In genomic region chr5:157046041-157046440, GRCh38 we compare ENCODE assay signal across 11 cellular contexts. TPM values are rescaled to one million over a fixed set of nuclear protein-coding genes. Genes with fewer than 3 reads are reported as not detected.
A peak's percentile ranks its signal among the peaks of the same experiment; 100 is the strongest.
DNase-seq lines count a peak whose midpoint lies in the region; ATAC-seq and TF ChIP-seq lines count a peak whose summit lies in the region.
"Had no signal": no experiment of that assay in that cellular context is flagged by ENCODE, and none has a peak within 500 bp of the region (broad histone marks: within the 10 kb centered on the region; RNA-seq: fewer than 3 reads in every experiment).

No MANE protein-coding gene starts in this region.

- H3K36me3 ChIP-seq in breast epithelium (no peaks in the 10 kb centered on the region), upper lobe of right lung (no peaks in the 10 kb centered on the region), suprapubic skin (no peaks in the 10 kb centered on the region)

- H3K27me3 ChIP-seq in breast epithelium (no peaks in the 10 kb centered on the region), upper lobe of right lung (no peaks in the 10 kb centered on the region), suprapubic skin (no peaks in the 10 kb centered on the region)

- CTCF ChIA-PET in MCF 10A (lab: Yijun Ruan, JAX): interaction anchor here (0.5 to 2.7 kb wide), 5 partner anchors 16 to 669 kb away, joined by 3 to 6 read pairs (median 5); no protein-coding TSS in a partner anchor

- H3K4me3 ChIP-seq in breast epithelium (no peak overlapping the region), upper lobe of right lung (no peak overlapping the region), suprapubic skin (no peak overlapping the region)
- H3K4me3 ChIP-seq: PC-9 had no signal

- H3K4me1 ChIP-seq in breast epithelium: no peaks in the 10 kb centered on the region
- H3K4me1 ChIP-seq in upper lobe of right lung: no peaks in the 10 kb centered on the region
- H3K4me1 ChIP-seq in suprapubic skin: no peaks in the 10 kb centered on the region

- ATAC-seq in upper lobe of right lung (peak; percentile 47), HG03342 (IDR thresholded peaks at IDR 0.05; ENCODE audit: unreplicated experiment) (no peak)

- no peaks in the 10 kb centered on the region for H3K9me3 Mint-ChIP-seq in MCF 10A (ENCODE audit: unreplicated experiment)
- no peaks in the 10 kb centered on the region for H3K9me3 Mint-ChIP-seq in nephron progenitor cell

- intact Hi-C loops in MCF 10A (cut with micrococcal nuclease): no loop called here
- intact Hi-C loops in breast epithelium (cut with DNase I; ENCODE audit: low total_unique reads): no loop called here
- intact Hi-C loops in upper lobe of right lung (cut with DNase I): no loop called here

- no TSS peak for BruUV-seq in MCF 10A (replicated peaks; lab: Mats Ljungman, UMichigan)

- H3K9me3 ChIP-seq in breast epithelium (no peaks in the 10 kb centered on the region), upper lobe of right lung (no peaks in the 10 kb centered on the region), suprapubic skin (no peaks in the 10 kb centered on the region)

- H3K27me3 Mint-ChIP-seq in MCF 10A (ENCODE audit: insufficient read depth, unreplicated experiment): no peaks in the 10 kb centered on the region
- peaks cover 4% of the 10 kb centered on the region for H3K27me3 Mint-ChIP-seq in nephron progenitor cell (ENCODE audit: low read depth, poor library complexity)
- H3K27me3 Mint-ChIP-seq: activated CD4-positive, alpha-beta T cell treated with anti-CD3 and anti-CD28 coated beads, Interleukin-2, amount 10 ng/mL, durations not matched to agents 7 days and 5 days; CD4-positive, alpha-beta T cell had no signal

- no peak for TF ChIP-seq EP300 in suprapubic skin (IDR thresholded peaks at IDR 0.05)

- DNase-seq in MCF 10A (ENCODE audit: unreplicated experiment) (peak; percentile 72), breast epithelium (ENCODE audit: low spot score in 2 of 2) (no peak), T1000 (lab: John Stamatoyannopoulos, UW) (peak; percentile 2), inferior parietal cortex (ENCODE audit: extremely low spot score) (peak; percentile 32), upper lobe of right lung (no peak), nephron progenitor cell (no peak), suprapubic skin (ENCODE audit: low spot score in 2 of 2) (no peak)
- DNase-seq: activated CD4-positive, alpha-beta T cell treated with anti-CD3 and anti-CD28 coated beads, Interleukin-2, amount 10 ng/mL, durations not matched to agents 7 days and 5 days had no signal

- POLR2A ChIA-PET in MCF 10A (lab: Yijun Ruan, JAX): interaction anchor here (0.7 to 1.0 kb wide), 4 partner anchors 14 to 165 kb away, joined by 3 to 4 read pairs (median 3); partner anchors contain the start of gene MED7

- 94% methylated on average over 3 of the region's 3 CpGs for WGBS in suprapubic skin

- H3K27ac ChIP-seq in breast epithelium: no peak overlapping the region
- no peak overlapping the region for H3K27ac ChIP-seq in upper lobe of right lung
- no peak overlapping the region for H3K27ac ChIP-seq in suprapubic skin
- H3K27ac ChIP-seq: PC-9 had no signal

- TF ChIP-seq CTCF in MCF 10A (IDR thresholded peaks at IDR 0.05; ENCODE audit: unreplicated experiment) (no peak), breast epithelium (IDR thresholded peaks at IDR 0.05) (no peak), upper lobe of right lung (IDR thresholded peaks at IDR 0.05) (no peak), nephron progenitor cell (IDR thresholded peaks at IDR 0.05) (no peak), suprapubic skin (IDR thresholded peaks at IDR 0.05) (no peak)

- H3K4me1 Mint-ChIP-seq in MCF 10A (ENCODE audit: insufficient read depth, unreplicated experiment) (peaks cover 26% of the 10 kb centered on the region), nephron progenitor cell (peaks cover 15% of the 10 kb centered on the region)

- H3K36me3 Mint-ChIP-seq in MCF 10A (ENCODE audit: insufficient read depth, unreplicated experiment) (no peaks in the 10 kb centered on the region), nephron progenitor cell (ENCODE audit: low read depth) (no peaks in the 10 kb centered on the region)

- TF ChIP-seq POLR2A in breast epithelium (IDR thresholded peaks at IDR 0.05) (no peak), suprapubic skin (IDR thresholded peaks at IDR 0.05) (no peak)

- H3K27ac Mint-ChIP-seq in MCF 10A (ENCODE audit: low read depth, unreplicated experiment): peak overlapping the region; percentile 40
- H3K27ac Mint-ChIP-seq in nephron progenitor cell: no peak overlapping the region
- H3K27ac Mint-ChIP-seq: activated CD4-positive, alpha-beta T cell treated with anti-CD3 and anti-CD28 coated beads, Interleukin-2, amount 10 ng/mL, durations not matched to agents 7 days and 5 days; CD4-positive, alpha-beta T cell had no signal

- H3K4me3 Mint-ChIP-seq in MCF 10A (ENCODE audit: unreplicated experiment) (no peak overlapping the region), nephron progenitor cell (no peak overlapping the region)
- H3K4me3 Mint-ChIP-seq: activated CD4-positive, alpha-beta T cell treated with anti-CD3 and anti-CD28 coated beads, Interleukin-2, amount 10 ng/mL, durations not matched to agents 7 days and 5 days; CD4-positive, alpha-beta T cell had no signal

RNA-seq across cellular contexts. Expression of gene HAVCR1, which starts 12.9 kb away (rescaled TPM):
- 0.42 TPM in 1 of 2 replicates, not detected in the other for total RNA-seq in MCF 10A (2022)
- 1 to 10 TPM in 1 of 3 donors, under 1 TPM in 1, not detected in 1; 0.44 to 2.9 TPM for total RNA-seq in breast epithelium
- total RNA-seq in upper lobe of right lung: not detected
- not detected for total RNA-seq in suprapubic skin
- total RNA-seq: PC-9 had no signal

Comparison
In these comparisons a context has a peak if more than half of its experiments do, and no peak if none do; other contexts are left out.
1. DNase-seq: peak in MCF 10A (single experiment), T1000 (single experiment) and inferior parietal cortex (single experiment); none in breast epithelium (0 of 2), upper lobe of right lung (single experiment), nephron progenitor cell (single experiment) and suprapubic skin (0 of 2).